17 cellular contexts compared by ENCODE assay signal in genomic region chr11:125603207-125603606, GRCh38. TPM values are rescaled to one million over a fixed set of nuclear protein-coding genes. Genes with fewer than 3 reads are reported as not detected.
DNase-seq lines count a peak whose midpoint lies in the region; ATAC-seq and TF ChIP-seq lines count a peak whose summit lies in the region.
"Had no signal": no experiment of that assay in that cellular context is flagged by ENCODE, and none has a peak within 500 bp of the region (broad histone marks: within the 10 kb centered on the region; RNA-seq: fewer than 3 reads in every experiment).

No MANE protein-coding gene starts in this region.

- TF ChIP-seq CTCF in chondrocyte (IDR thresholded peaks at IDR 0.05), result no peak

- H3K4me1 Mint-ChIP-seq in chondrocyte (ENCODE audit: low read depth), result peaks cover 24% of the 10 kb centered on the region
- peaks cover 5% of the 10 kb centered on the region for H3K4me1 Mint-ChIP-seq in memory B cell

- DNase-seq in GM23248 (peak; percentile 40), chondrocyte (ENCODE audit: low spot score) (no peak), memory B cell (ENCODE audit: low spot score in 2 of 2) (no peak), RKO (ENCODE audit: low spot score) (no peak), cortex of kidney (lab: John Stamatoyannopoulos, UW) (no peak)
- DNase-seq in stimulated activated CD4-positive, alpha-beta T cell treated with anti-CD3 and anti-CD28 coated beads, Interleukin-12 subunit alpha, Interleukin-12 subunit beta, amount 100 ng/mL, for 4 hours, result no peak
- DNase-seq: KG1, NCI-H1048, NCI-H1436 treated with DMSO at 0.1 percent for 48 hours, NCI-H2029 treated with DMSO at 0.1 percent for 48 hours, NCI-H2171 treated with DMSO at 0.1 percent for 48 hours, NCI-H446 treated with DMSO at 0.1 percent for 48 hours, NCI-H748 treated with DMSO at 0.1 percent for 48 hours had no signal

- 0 out of 2 replicates have a peak, but pooled peaks cover 3% of the 10 kb centered on the region for H3F3A ChIP-seq in GM23248 (ENCODE audit: insufficient read depth)

- H2AFZ ChIP-seq in ACC112 (ENCODE audit: low read length, unreplicated experiment) (no peak overlapping the region), GM23248 (no peak overlapping the region)

- no peaks in the 10 kb centered on the region for H3K9me3 Mint-ChIP-seq in chondrocyte (ENCODE audit: low read depth)
- H3K9me3 Mint-ChIP-seq in memory B cell, result no peaks in the 10 kb centered on the region

- H3K9me2 ChIP-seq in GM23248 (ENCODE audit: insufficient read depth), result no peaks in the 10 kb centered on the region

- H3K27me3 ChIP-seq in ACC112 (ENCODE audit: insufficient read depth, low read length) (no peaks in the 10 kb centered on the region), GM23248 (replicated peaks; ENCODE audit: insufficient read depth) (no peaks in the 10 kb centered on the region)

- H3K9me3 ChIP-seq in GM23248 (ENCODE audit: low read depth), result no peaks in the 10 kb centered on the region
- H3K9me3 ChIP-seq: HAP-1 had no signal

- no peaks in the 10 kb centered on the region for H4K20me1 ChIP-seq in GM23248 (ENCODE audit: insufficient read depth)

- H3K4me1 ChIP-seq in ACC112 (ENCODE audit: control insufficient read depth, insufficient read depth, low read length, unreplicated experiment), result peaks cover 10% of the 10 kb centered on the region
- peaks cover 11% of the 10 kb centered on the region; the same call in 1 of the 2 replicates for H3K4me1 ChIP-seq in GM23248 (ENCODE audit: insufficient read depth)
- H3K4me1 ChIP-seq: HAP-1 had no signal

- H3K36me3 Mint-ChIP-seq in chondrocyte (ENCODE audit: low read depth) (peaks cover 45% of the 10 kb centered on the region), memory B cell (peaks cover 40% of the 10 kb centered on the region)

- in situ Hi-C loops in GM23248 (cut with MboI), result no loop called here

- ATAC-seq in memory B cell (ENCODE audit: low read depth) (no peak), HG03520 (IDR thresholded peaks at IDR 0.05; ENCODE audit: unreplicated experiment) (no peak)

- WGBS in GM23248 (ENCODE audit: low coverage in 1 of 2, low lambda C conversion rate in 2 of 2, missing lambda C conversion rate in 2 of 2), 2 experiments, result 75 to 76% methylated on average over 3 of the region's 3 CpGs

- H3K27me3 Mint-ChIP-seq in chondrocyte (ENCODE audit: low read depth) (no peaks in the 10 kb centered on the region), memory B cell (no peaks in the 10 kb centered on the region)

- H3K4me3 Mint-ChIP-seq in chondrocyte (ENCODE audit: unreplicated experiment), result no peak overlapping the region
- no peak overlapping the region for H3K4me3 Mint-ChIP-seq in memory B cell

- no peak overlapping the region for H3K4me2 ChIP-seq in GM23248 (ENCODE audit: unreplicated experiment)

- peak overlapping the region; percentile 57 for H3K27ac ChIP-seq in ACC112 (ENCODE audit: low read depth, low read length)
- H3K27ac ChIP-seq in GM23248, result 0 out of 2 replicates have a peak overlapping the region, but pooled peaks have one; percentile 5
- H3K27ac ChIP-seq: C4-2B had no signal

- H3K27ac Mint-ChIP-seq in chondrocyte (ENCODE audit: unreplicated experiment), result peak overlapping the region; percentile 93
- H3K27ac Mint-ChIP-seq in memory B cell, result peak overlapping the region; percentile 3

- H3K79me2 ChIP-seq in ACC112 (ENCODE audit: control insufficient read depth, insufficient read depth, low read length, unreplicated experiment) (peaks cover 25% of the 10 kb centered on the region), GM23248 (ENCODE audit: insufficient read depth) (peaks cover 69% of the 10 kb centered on the region)

- H3K36me3 ChIP-seq in ACC112 (ENCODE audit: insufficient read depth, low read length) (peaks cover 59% of the 10 kb centered on the region), GM23248 (ENCODE audit: low read depth) (peaks cover 87% of the 10 kb centered on the region)

- H3K4me3 ChIP-seq in ACC112 (ENCODE audit: low read depth, low read length) (no peak overlapping the region), GM23248 (no peak overlapping the region)
- H3K4me3 ChIP-seq: HAP-1 had no signal

- H3K9ac ChIP-seq in GM23248, result no peak overlapping the region

RNA-seq across cellular contexts. Expression of gene STT3A, which starts 10.6 kb away (rescaled TPM):
- 289 and 309 TPM in 2 replicates for total RNA-seq in GM23248 (2014; rRNA removed; shearing (Covaris generic))
- polyA plus RNA-seq in GM23248 (2016; fragmentation: Nextera tagmentation; extraction: Ambion mirVana), result 245 and 258 TPM in 2 replicates
- total RNA-seq in chondrocyte, result 247 to 286 TPM (median 252 TPM) in 3 replicates

RNA-seq across cellular contexts. Expression of gene CHEK1, which starts 21.8 kb away (rescaled TPM):
- total RNA-seq in GM23248 (2014; rRNA removed; shearing (Covaris generic)), result 16.8 and 23.4 TPM in 2 replicates
- 15.1 and 16.8 TPM in 2 replicates for polyA plus RNA-seq in GM23248 (2016; fragmentation: Nextera tagmentation; extraction: Ambion mirVana)
- total RNA-seq in chondrocyte, result 18.3 to 28.4 TPM (median 23.5 TPM) in 3 replicates

RNA-seq across cellular contexts. Expression of gene EI24, which starts 33.9 kb away (rescaled TPM):
- 124 and 145 TPM in 2 replicates for total RNA-seq in GM23248 (2014; rRNA removed; shearing (Covaris generic))
- 139 and 140 TPM in 2 replicates for polyA plus RNA-seq in GM23248 (2016; fragmentation: Nextera tagmentation; extraction: Ambion mirVana)
- 88.6 to 95.0 TPM (median 91.1 TPM) in 3 replicates for total RNA-seq in chondrocyte
